Comparison of ENCODE assay signal across 8 cellular contexts in genomic region chr6:24666616-24667377, GRCh38. TPM values are rescaled to one million over a fixed set of nuclear protein-coding genes. Genes with fewer than 3 reads are reported as not detected.
DNase-seq lines count a peak whose midpoint lies in the region; ATAC-seq and TF ChIP-seq lines count a peak whose summit lies in the region.

Gene ACOT13 (plus strand): TSS chr6:24667077. CDS start chr6:24667264, 187 bp downstream.
A gene with protein sequence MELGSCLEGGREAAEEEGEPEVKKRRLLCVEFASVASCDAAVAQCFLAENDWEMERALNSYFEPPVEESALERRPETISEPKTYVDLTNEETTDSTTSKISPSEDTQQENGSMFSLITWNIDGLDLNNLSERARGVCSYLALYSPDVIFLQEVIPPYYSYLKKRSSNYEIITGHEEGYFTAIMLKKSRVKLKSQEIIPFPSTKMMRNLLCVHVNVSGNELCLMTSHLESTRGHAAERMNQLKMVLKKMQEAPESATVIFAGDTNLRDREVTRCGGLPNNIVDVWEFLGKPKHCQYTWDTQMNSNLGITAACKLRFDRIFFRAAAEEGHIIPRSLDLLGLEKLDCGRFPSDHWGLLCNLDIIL (minus strand): TSS chr6:24666899. CDS start chr6:24666862, 37 bp downstream.

- peak within 1 kb of the TSS; percentile 86 for H3K27ac ChIP-seq in CD4-positive, alpha-beta memory T cell (ENCODE audit: low read depth, low read length)
- peak within 1 kb of the TSS; percentile 89 to 97 for H3K27ac ChIP-seq in lung (ENCODE audit: low read depth in 1 of 2, low read length in 1 of 2)

- TF ChIP-seq CTCF in lung (IDR thresholded peaks at IDR 0.05; ENCODE audit: control extremely low read depth, extremely low read depth): no peak

- CTCF ChIA-PET in CD4-positive, alpha-beta memory T cell (lab: Charles Lee; ENCODE audit: partially characterized antibody): interaction anchor here (1.2 to 3.9 kb wide), 3 partner anchors 31 to 88 kb away, joined by 3 to 36 read pairs (median 6); no protein-coding TSS in a partner anchor
- CTCF ChIA-PET in activated CD4-positive, alpha-beta memory T cell treated with anti-CD3 and anti-CD28 coated beads, Interleukin-2, amount 10 ng/mL, durations not matched to agents 7 days and 5 days (lab: Charles Lee): interaction anchor here (1.0 to 2.3 kb wide), 6 partner anchors 15 to 119 kb away, joined by 3 to 9 read pairs (median 4); partner anchors contain the start of genes C6orf62 and KIAA0319

- intact Hi-C loops in CD4-positive, alpha-beta memory T cell (cut with micrococcal nuclease): loop anchor here (1.0 to 10.0 kb wide), 5 partner anchors 20 to 172 kb away; partner anchors contain the start of genes ALDH5A1, GMNN and KIAA0319

- H3K27me3 Mint-ChIP-seq in CD4-positive, alpha-beta memory T cell: no peaks in the 10 kb centered on the region
- H3K27me3 Mint-ChIP-seq in activated CD4-positive, alpha-beta memory T cell treated with anti-CD3 and anti-CD28 coated beads, Interleukin-2, amount 10 ng/mL, durations not matched to agents 7 days and 5 days: no peaks in the 10 kb centered on the region

- no peaks in the 10 kb centered on the region for H3K27me3 ChIP-seq in CD4-positive, alpha-beta memory T cell (ENCODE audit: insufficient read depth, low read length)
- no peaks in the 10 kb centered on the region for H3K27me3 ChIP-seq in lung (ENCODE audit: control insufficient read depth, insufficient read depth)

- POLR2A ChIA-PET in CD4-positive, alpha-beta memory T cell (lab: Charles Lee; ENCODE audit: partially characterized antibody): interaction anchor here (0.7 to 3.5 kb wide), 19 partner anchors 9 to 1354 kb away, joined by 3 to 45 read pairs (median 5); partner anchors contain the start of genes ALDH5A1, C6orf62, GMNN and KIAA0319
- POLR2A ChIA-PET in activated CD4-positive, alpha-beta memory T cell treated with anti-CD3 and anti-CD28 coated beads, Interleukin-2, amount 10 ng/mL, durations not matched to agents 7 days and 5 days (lab: Charles Lee): interaction anchor here (0.7 to 4.0 kb wide), 14 partner anchors 9 to 472 kb away, joined by 3 to 34 read pairs (median 6); partner anchors contain the start of genes ALDH5A1, C6orf62, GMNN and KIAA0319

- peaks cover 43% of the 10 kb centered on the region for H3K4me1 ChIP-seq in CD4-positive, alpha-beta memory T cell (ENCODE audit: insufficient read depth, low read length)
- H3K4me1 ChIP-seq in lung (ENCODE audit: control insufficient read depth in 2 of 2, insufficient read depth in 2 of 2, low read length in 2 of 2): peaks cover 3 to 16% of the 10 kb centered on the region in 2 donors

- peaks cover 0 to 8% (median 3%) of the 10 kb centered on the region in 8 donors for H3K9me3 Mint-ChIP-seq in CD4-positive, alpha-beta memory T cell
- peaks cover 17% of the 10 kb centered on the region for H3K9me3 Mint-ChIP-seq in activated CD4-positive, alpha-beta memory T cell treated with anti-CD3 and anti-CD28 coated beads, Interleukin-2, amount 10 ng/mL, durations not matched to agents 7 days and 5 days

- H3K4me3 ChIP-seq in CD4-positive, alpha-beta memory T cell (ENCODE audit: low read length in 2 of 2): peak within 1 kb of the TSS; percentile 79 to 97
- H3K4me3 ChIP-seq in lung: peak within 1 kb of the TSS; percentile 70

- 0% methylated on average over 62 of the region's 62 CpGs for WGBS in lung, 2 donors

- peak; percentile 93 for ATAC-seq in GM19438 (IDR thresholded peaks at IDR 0.05; ENCODE audit: low read depth, unreplicated experiment)
- peak; percentile 78 for ATAC-seq in HG03575 (IDR thresholded peaks at IDR 0.05; ENCODE audit: extremely low read depth, insufficient number of reproducible peaks, low FRiP score, unreplicated experiment)
- ATAC-seq in lung (ENCODE audit: insufficient read depth, low FRiP score): peak; percentile 97

- H3K36me3 Mint-ChIP-seq in CD4-positive, alpha-beta memory T cell: peaks cover 34 to 52% of the 10 kb centered on the region in 2 donors
- H3K36me3 Mint-ChIP-seq in activated CD4-positive, alpha-beta memory T cell treated with anti-CD3 and anti-CD28 coated beads, Interleukin-2, amount 10 ng/mL, durations not matched to agents 7 days and 5 days (ENCODE audit: low read depth): peaks cover 70% of the 10 kb centered on the region

- DNase-seq in CD4-positive, alpha-beta memory T cell: peak; percentile 97 to 98 (median 98)
- peak; percentile 85 for DNase-seq in NCI-H82 treated with DMSO at 0.1 percent for 48 hours (lab: John Stamatoyannopoulos, UW; ENCODE audit: unreplicated experiment)
- peak; percentile 96 for DNase-seq in activated CD4-positive, alpha-beta memory T cell treated with anti-CD3 and anti-CD28 coated beads, Interleukin-2, amount 10 ng/mL, durations not matched to agents 7 days and 5 days
- peak; percentile 98 for DNase-seq in ecto neural progenitor cell (ENCODE audit: low spot score)
- DNase-seq in lung (ENCODE audit: low spot score): peak; percentile 95
- DNase-seq in stimulated activated CD4-positive, alpha-beta T cell treated with anti-CD3 and anti-CD28 coated beads, TNF-alpha, amount 100 ng/mL, for 4 hours (ENCODE audit: low read depth in 3 of 3): peak; percentile 91 to 93 (median 91)

- H3K4me3 Mint-ChIP-seq in CD4-positive, alpha-beta memory T cell: peak within 1 kb of the TSS; percentile 96 to 100 (median 99)
- peak within 1 kb of the TSS; percentile 88 for H3K4me3 Mint-ChIP-seq in activated CD4-positive, alpha-beta memory T cell treated with anti-CD3 and anti-CD28 coated beads, Interleukin-2, amount 10 ng/mL, durations not matched to agents 7 days and 5 days

- H3K36me3 ChIP-seq in CD4-positive, alpha-beta memory T cell (ENCODE audit: insufficient read depth, low read length): peaks cover 14% of the 10 kb centered on the region
- peaks cover 5 to 10% of the 10 kb centered on the region in 2 donors for H3K36me3 ChIP-seq in lung (ENCODE audit: control insufficient read depth in 2 of 2, insufficient read depth in 2 of 2, low read length in 2 of 2)

- H3K9me3 ChIP-seq in CD4-positive, alpha-beta memory T cell (ENCODE audit: control insufficient read depth in 1 of 2, low read length in 2 of 2): no peaks in the 10 kb centered on the region
- no peaks in the 10 kb centered on the region for H3K9me3 ChIP-seq in lung (ENCODE audit: control insufficient read depth in 2 of 2, insufficient read depth in 1 of 2, low read length in 1 of 2)

- peak within 1 kb of the TSS; percentile 95 to 100 (median 98) for H3K27ac Mint-ChIP-seq in CD4-positive, alpha-beta memory T cell
- peak within 1 kb of the TSS; percentile 92 for H3K27ac Mint-ChIP-seq in activated CD4-positive, alpha-beta memory T cell treated with anti-CD3 and anti-CD28 coated beads, Interleukin-2, amount 10 ng/mL, durations not matched to agents 7 days and 5 days

- H3K4me1 Mint-ChIP-seq in CD4-positive, alpha-beta memory T cell: peaks cover 34 to 74% (median 51%) of the 10 kb centered on the region in 4 donors
- H3K4me1 Mint-ChIP-seq in activated CD4-positive, alpha-beta memory T cell treated with anti-CD3 and anti-CD28 coated beads, Interleukin-2, amount 10 ng/mL, durations not matched to agents 7 days and 5 days: peaks cover 48% of the 10 kb centered on the region

RNA-seq across cellular contexts. Expression of gene ACOT13, which starts in this region (rescaled TPM):
- total RNA-seq in CD4-positive, alpha-beta memory T cell: 10 to 100 TPM; 11.1 to 12.5 TPM
- 10 to 100 TPM; 17.3 to 19.3 TPM for polyA plus RNA-seq in CD4-positive, alpha-beta memory T cell
- total RNA-seq in activated CD4-positive, alpha-beta memory T cell treated with anti-CD3 and anti-CD28 coated beads, Interleukin-2, amount 10 ng/mL, durations not matched to agents 7 days and 5 days: 10 to 100 TPM; 19.9 to 21.1 TPM
- total RNA-seq in lung: 10 to 100 TPM in 1 of 2 donors, 1 to 10 TPM in 1; 4.7 to 14.1 TPM
- 10 to 100 TPM; 14.6 to 59.3 TPM for polyA plus RNA-seq in lung

RNA-seq across cellular contexts. Expression of the second gene that starts in this region (rescaled TPM):
- 10 to 100 TPM; 72.8 to 74.3 TPM for total RNA-seq in CD4-positive, alpha-beta memory T cell
- 10 to 100 TPM; 43.4 to 62.2 TPM for polyA plus RNA-seq in CD4-positive, alpha-beta memory T cell
- total RNA-seq in activated CD4-positive, alpha-beta memory T cell treated with anti-CD3 and anti-CD28 coated beads, Interleukin-2, amount 10 ng/mL, durations not matched to agents 7 days and 5 days: 10 to 100 TPM; 43.8 to 45.4 TPM
- 10 to 100 TPM; 36.8 to 56.8 TPM for total RNA-seq in lung
- 10 to 100 TPM; 40.7 to 42.9 TPM for polyA plus RNA-seq in lung

Comparison
In these comparisons a context has a peak if more than half of its experiments do, and no peak if none do; other contexts are left out.
1. Peak in every context shown above with its lines: DNase-seq, ATAC-seq, H3K4me3 ChIP-seq and H3K27ac ChIP-seq.